Comparison of ENCODE assay signal across 25 cellular contexts in the genomic region with DNA sequence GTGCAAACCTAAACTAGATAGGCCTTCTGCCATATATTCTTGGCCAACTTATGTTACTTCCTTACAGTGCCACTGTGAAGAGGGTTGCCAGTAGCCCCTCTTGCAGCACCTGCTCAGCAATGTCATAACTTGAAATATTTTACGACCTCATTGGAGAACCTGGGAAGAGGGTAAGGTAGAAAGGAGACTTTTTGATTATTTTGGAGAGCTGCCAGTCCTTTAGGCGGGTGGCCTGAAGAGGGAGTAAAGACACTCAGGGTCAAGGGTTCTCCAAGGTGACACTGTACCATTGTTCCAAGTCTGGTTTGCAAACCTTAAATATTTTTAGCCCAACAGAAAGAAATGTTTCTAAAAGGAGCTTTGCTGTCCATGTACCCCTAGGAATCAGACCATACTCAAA.
DNase-seq lines count a peak whose midpoint lies in the region; ATAC-seq and TF ChIP-seq lines count a peak whose summit lies in the region.
"Had no signal": no experiment of that assay in that cellular context is flagged by ENCODE, and none has a peak within 500 bp of the region (broad histone marks: within the 10 kb centered on the region; RNA-seq: fewer than 3 reads in every experiment).

No MANE protein-coding gene starts in this region.

- H3K9ac ChIP-seq in colonic mucosa (ENCODE audit: low read depth in 2 of 2, low read length in 2 of 2) = no peak overlapping the region
- H3K9ac ChIP-seq: BLaER1, KMS-11, parathyroid adenoma had no signal

- no peak for ATAC-seq in GM18519 (IDR thresholded peaks at IDR 0.05; ENCODE audit: low FRiP score, unreplicated experiment)
- ATAC-seq: activated CD8-positive, alpha-beta T cell treated with anti-CD3 and anti-CD28 coated beads, Interleukin-2, amount 10 ng/mL, durations not matched to agents 7 days and 5 days; left cardiac atrium; right lobe of liver had no signal

- no peaks in the 10 kb centered on the region for H3K4me1 ChIP-seq in colonic mucosa
- H3K4me1 ChIP-seq: breast epithelium, parathyroid adenoma had no signal

- H3K27me3 ChIP-seq in colonic mucosa = no peaks in the 10 kb centered on the region
- H3K27me3 ChIP-seq: BLaER1, breast epithelium, right lobe of liver had no signal

- no peak overlapping the region for H3K27ac ChIP-seq in colonic mucosa
- H3K27ac ChIP-seq: BLaER1, breast epithelium, KMS-11, parathyroid adenoma, right lobe of liver had no signal

- no peaks in the 10 kb centered on the region for H3K36me3 ChIP-seq in colonic mucosa
- H3K36me3 ChIP-seq: breast epithelium, right lobe of liver had no signal

- TF ChIP-seq CTCF in colonic mucosa (IDR thresholded peaks at IDR 0.05) = no peak

- DNase-seq in NCI-H82 (lab: John Stamatoyannopoulos, UW) (peak; percentile 34), NCI-H82 treated with DMSO at 0.1 percent for 48 hours (lab: John Stamatoyannopoulos, UW; ENCODE audit: unreplicated experiment) (no peak), NCI-H128 (lab: John Stamatoyannopoulos, UW; ENCODE audit: unreplicated experiment) (peak; percentile 41), colonic mucosa (peak; percentile 22), DMS153 (lab: John Stamatoyannopoulos, UW) (no peak), retina (no peak), DMS153 treated with DMSO at 0.1 percent for 48 hours (lab: John Stamatoyannopoulos, UW; ENCODE audit: unreplicated experiment) (no peak)
- DNase-seq: ACHN; activated CD4-positive, alpha-beta T cell treated with anti-CD3 and anti-CD28 coated beads for 1 hour; activated CD8-positive, alpha-beta T cell treated with anti-CD3 and anti-CD28 coated beads, Interleukin-2, amount 10 ng/mL, durations not matched to agents 7 days and 5 days; GDM1; left cardiac atrium; midbrain; NCI-H1048; NCI-H748 treated with DMSO at 0.1 percent for 48 hours; OCI-M1; right lobe of liver; Right ventricle myocardium superior; stimulated activated CD4-positive, alpha-beta T cell treated with anti-CD3 and anti-CD28 coated beads, Interleukin-15, amount 100 ng/mL, for 24 hours; SW 1271 had no signal

- no peak overlapping the region for H3K4me3 ChIP-seq in colonic mucosa
- H3K4me3 ChIP-seq: BLaER1, breast epithelium, right lobe of liver had no signal

- no peaks in the 10 kb centered on the region for H3K9me3 ChIP-seq in colonic mucosa
- H3K9me3 ChIP-seq: BLaER1, breast epithelium, right lobe of liver had no signal

- intact Hi-C loops in colonic mucosa (cut with DNase I) = no loop called here

Comparison
In these comparisons a context has a peak if more than half of its experiments do, and no peak if none do; other contexts are left out.
1. DNase-seq: peak in NCI-H82 (single experiment), NCI-H128 (single experiment) and colonic mucosa (single experiment); none in NCI-H82 treated with DMSO at 0.1 percent for 48 hours (single experiment), DMS153 (single experiment), retina (single experiment) and DMS153 treated with DMSO at 0.1 percent for 48 hours (single experiment).